In the genomic region with DNA sequence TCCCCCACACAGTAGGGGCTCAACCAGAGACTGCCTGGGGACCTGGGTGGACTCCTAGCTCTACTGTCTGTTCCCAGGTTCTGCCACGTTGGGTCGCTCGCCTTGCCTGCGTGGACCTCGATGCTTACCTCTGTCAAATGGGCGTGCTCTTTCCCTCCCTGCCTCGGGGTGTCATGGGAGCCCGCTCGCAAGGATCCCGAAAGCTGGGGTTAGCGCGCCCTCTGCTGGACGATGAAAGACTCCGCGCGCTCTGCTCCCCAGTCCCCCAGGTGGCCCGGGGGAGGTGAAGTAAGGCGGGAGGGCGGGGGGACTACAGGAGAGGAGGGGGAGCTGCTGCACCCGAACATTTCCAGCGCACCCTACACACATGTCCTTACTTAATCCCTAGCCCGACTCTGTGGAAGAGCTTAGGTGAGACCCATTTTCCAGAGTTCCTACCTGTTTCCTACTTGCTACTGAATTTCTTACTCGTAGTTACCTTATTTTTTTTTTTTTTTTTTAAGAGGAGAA, we compare ENCODE assay signal across 8 cellular contexts. TPM values are rescaled to one million over a fixed set of nuclear protein-coding genes. Genes with fewer than 3 reads are reported as not detected.
A peak's percentile ranks its signal among the peaks of the same experiment; 100 is the strongest.
DNase-seq lines count a peak whose midpoint lies in the region; ATAC-seq and TF ChIP-seq lines count a peak whose summit lies in the region.

No MANE protein-coding gene starts in this region.

- H3K9me3 ChIP-seq in esophagus squamous epithelium = no peaks in the 10 kb centered on the region

- H3K4me3 Mint-ChIP-seq in natural killer cell = peak overlapping the region; percentile 62
- H3K4me3 Mint-ChIP-seq in stimulated activated naive CD8-positive, alpha-beta T cell treated with anti-CD3 and anti-CD28 coated beads, Interleukin-15, Interleukin-2, amounts not matched to agents 100 ng/mL and 50 ng/mL, for 24 hours = peak overlapping the region; percentile 19

- TF ChIP-seq CTCF in esophagus squamous epithelium (IDR thresholded peaks at IDR 0.05) (peak; percentile 79 to 89 (median 85)), natural killer cell (IDR thresholded peaks at IDR 0.05) (peak; percentile 74)

- H3K27ac Mint-ChIP-seq in natural killer cell = peak overlapping the region; percentile 52 to 74
- H3K27ac Mint-ChIP-seq in stimulated activated naive CD8-positive, alpha-beta T cell treated with anti-CD3 and anti-CD28 coated beads, Interleukin-15, Interleukin-2, amounts not matched to agents 100 ng/mL and 50 ng/mL, for 24 hours = peak overlapping the region; percentile 4

- DNase-seq in NCI-H446 (lab: John Stamatoyannopoulos, UW) (peak; percentile 35 to 75), NCI-H446 treated with DMSO at 0.1 percent for 48 hours (lab: John Stamatoyannopoulos, UW) (no peak), OCI-M1 (lab: John Stamatoyannopoulos, UW) (peak; percentile 72), activated T-cell treated with anti-CD3 and anti-CD28 coated beads for 4 hours (peak; percentile 61), esophagus squamous epithelium (lab: John Stamatoyannopoulos, UW) (no peak), natural killer cell (peak; percentile 79)

- peaks cover 0 to 58% (median 1%) of the 10 kb centered on the region in 4 donors for H3K27me3 ChIP-seq in esophagus squamous epithelium

- TF ChIP-seq POLR2A in esophagus squamous epithelium (IDR thresholded peaks at IDR 0.05) = no peak

- H3K9me3 Mint-ChIP-seq in natural killer cell = peaks cover 0 to 2% of the 10 kb centered on the region in 2 donors
- no peaks in the 10 kb centered on the region for H3K9me3 Mint-ChIP-seq in stimulated activated naive CD8-positive, alpha-beta T cell treated with anti-CD3 and anti-CD28 coated beads, Interleukin-15, Interleukin-2, amounts not matched to agents 100 ng/mL and 50 ng/mL, for 24 hours

- H3K4me1 Mint-ChIP-seq in natural killer cell = peaks cover 20 to 23% of the 10 kb centered on the region in 2 donors
- peaks cover 22% of the 10 kb centered on the region for H3K4me1 Mint-ChIP-seq in stimulated activated naive CD8-positive, alpha-beta T cell treated with anti-CD3 and anti-CD28 coated beads, Interleukin-15, Interleukin-2, amounts not matched to agents 100 ng/mL and 50 ng/mL, for 24 hours (ENCODE audit: low read depth)

- H3K36me3 Mint-ChIP-seq in natural killer cell = no peaks in the 10 kb centered on the region
- H3K36me3 Mint-ChIP-seq in stimulated activated naive CD8-positive, alpha-beta T cell treated with anti-CD3 and anti-CD28 coated beads, Interleukin-15, Interleukin-2, amounts not matched to agents 100 ng/mL and 50 ng/mL, for 24 hours (ENCODE audit: low read depth) = no peaks in the 10 kb centered on the region

- H3K4me1 ChIP-seq in esophagus squamous epithelium = peaks cover 6 to 13% (median 7%) of the 10 kb centered on the region in 3 donors

- ATAC-seq in HG03520 (IDR thresholded peaks at IDR 0.05; ENCODE audit: unreplicated experiment) (peak; percentile 73), natural killer cell (peak; percentile 83 to 86 (median 83))

- H3K4me3 ChIP-seq in esophagus squamous epithelium = peak overlapping the region in 2 of 4 donors; percentile 19 to 33

- no peak overlapping the region for H3K27ac ChIP-seq in esophagus squamous epithelium

- H3K27me3 Mint-ChIP-seq in natural killer cell (ENCODE audit: low read depth in 2 of 2) = peaks cover 24 to 26% of the 10 kb centered on the region in 2 donors
- peaks cover 35% of the 10 kb centered on the region for H3K27me3 Mint-ChIP-seq in stimulated activated naive CD8-positive, alpha-beta T cell treated with anti-CD3 and anti-CD28 coated beads, Interleukin-15, Interleukin-2, amounts not matched to agents 100 ng/mL and 50 ng/mL, for 24 hours

- no peaks in the 10 kb centered on the region for H3K36me3 ChIP-seq in esophagus squamous epithelium

- intact Hi-C loops in esophagus squamous epithelium (cut with DNase I) = loop anchor here (5.0 kb wide), 1 partner anchor 44 kb away; no protein-coding TSS in a partner anchor
- intact Hi-C loops in natural killer cell (cut with micrococcal nuclease) = loop anchor here (1.0 to 2.0 kb wide), 3 partner anchors 46 to 324 kb away; no protein-coding TSS in a partner anchor

- 0 to 5% methylated on average over 6 to 11 of the region's 23 CpGs for WGBS in esophagus squamous epithelium, 2 donors

RNA-seq across cellular contexts. Expression of a gene that starts 2.3 kb away (rescaled TPM):
- total RNA-seq in esophagus squamous epithelium (not detected), natural killer cell (not detected)

RNA-seq across cellular contexts. Expression of a gene that starts 16.0 kb away (rescaled TPM):
- total RNA-seq in esophagus squamous epithelium (1 to 10 TPM in 2 of 4 donors, under 1 TPM in 1, not detected in 1; 0.95 to 2.3 (median 1.0) TPM), natural killer cell (not detected)

RNA-seq across cellular contexts. Expression of a gene that starts 42.9 kb away (rescaled TPM):
- total RNA-seq in esophagus squamous epithelium = 10 to 100 TPM in 1 of 4 donors, 1 to 10 TPM in 3; 6.5 to 21.4 (median 7.0) TPM
- total RNA-seq in natural killer cell = not detected

Comparison
In these comparisons a context has a peak if more than half of its experiments do, and no peak if none do; other contexts are left out.
1. DNase-seq: peak in NCI-H446 (2 of 2), OCI-M1 (single experiment), activated T-cell treated with anti-CD3 and anti-CD28 coated beads for 4 hours (single experiment) and natural killer cell (single experiment); none in NCI-H446 treated with DMSO at 0.1 percent for 48 hours (single experiment) and esophagus squamous epithelium (single experiment).
2. RNA of a gene that starts 42.9 kb away (total RNA-seq): 6.5 to 21.4 TPM in esophagus squamous epithelium; not detected in natural killer cell; every median in the first group is over 4 times any median in the second.